ENCODE assay signal across 9 cellular contexts in the genomic region with DNA sequence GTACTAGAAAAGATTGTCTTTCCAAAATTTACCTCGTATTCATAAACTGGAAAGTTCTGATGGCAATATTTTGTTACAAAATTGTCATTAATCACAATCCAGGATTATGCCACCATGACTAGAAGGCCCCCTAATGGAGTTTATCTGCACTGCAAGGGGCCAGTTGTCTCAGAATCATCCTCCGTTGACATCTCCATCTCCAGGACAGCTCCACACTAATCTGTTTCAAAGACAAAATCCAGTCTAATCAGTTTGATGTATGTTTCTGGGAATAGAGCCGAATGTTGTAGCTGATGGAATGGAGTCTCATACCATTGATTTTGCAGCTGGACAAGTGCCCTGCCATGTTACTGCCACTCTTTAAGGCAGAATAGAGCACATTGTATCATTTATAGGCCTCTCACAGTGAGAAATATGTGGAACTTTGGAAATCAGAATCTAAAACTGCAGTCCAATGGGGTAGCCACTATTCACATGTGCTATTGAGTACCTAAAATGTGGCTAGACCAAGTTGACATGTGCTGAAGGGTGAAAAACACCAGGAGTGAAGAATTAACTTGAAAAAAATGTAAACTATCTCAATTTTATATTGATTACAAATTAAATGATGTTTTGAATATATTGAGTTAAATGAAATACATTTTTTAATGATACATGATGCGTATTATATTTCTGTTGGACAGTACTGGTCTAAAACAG. TPM values are rescaled to one million over a fixed set of nuclear protein-coding genes. Genes with fewer than 3 reads are reported as not detected.
DNase-seq lines count a peak whose midpoint lies in the region; ATAC-seq and TF ChIP-seq lines count a peak whose summit lies in the region.
"Had no signal": no experiment of that assay in that cellular context is flagged by ENCODE, and none has a peak within 500 bp of the region (broad histone marks: within the 10 kb centered on the region; RNA-seq: fewer than 3 reads in every experiment).

No MANE protein-coding gene starts in this region.

- peak; percentile 43 for DNase-seq in stimulated activated CD4-positive, alpha-beta T cell treated with anti-CD3 and anti-CD28 coated beads, Interleukin-15, amount 100 ng/mL, for 24 hours
- DNase-seq in stimulated activated CD4-positive, alpha-beta T cell treated with anti-CD3 and anti-CD28 coated beads, Interleukin-2, amount 100 ng/mL, for 48 hours, result no peak
- DNase-seq in foreskin melanocyte (peak; percentile 45), type B pancreatic cell (ENCODE audit: extremely low spot score, unreplicated experiment) (no peak), posterior vena cava (ENCODE audit: low spot score) (no peak)
- DNase-seq: activated naive CD8-positive, alpha-beta T cell treated with anti-CD3 and anti-CD28 coated beads, Interleukin-2, amount 10 ng/mL, durations not matched to agents 7 days and 5 days had no signal

- H4K20me1 ChIP-seq in SU-DHL-6 (ENCODE audit: low read depth, low read length), result no peaks in the 10 kb centered on the region

- peaks cover 7% of the 10 kb centered on the region for H3K79me2 ChIP-seq in SU-DHL-6 (ENCODE audit: insufficient read depth, low read length)

- no peaks in the 10 kb centered on the region for H3K27me3 Mint-ChIP-seq in type B pancreatic cell
- H3K27me3 Mint-ChIP-seq: activated naive CD8-positive, alpha-beta T cell treated with anti-CD3 and anti-CD28 coated beads, Interleukin-2, amount 10 ng/mL, durations not matched to agents 7 days and 5 days had no signal

- H3K4me3 Mint-ChIP-seq in type B pancreatic cell, result no peak overlapping the region
- H3K4me3 Mint-ChIP-seq: activated naive CD8-positive, alpha-beta T cell treated with anti-CD3 and anti-CD28 coated beads, Interleukin-2, amount 10 ng/mL, durations not matched to agents 7 days and 5 days had no signal

- no peak overlapping the region for H3K4me3 ChIP-seq in SU-DHL-6 (ENCODE audit: insufficient read depth, low read length, poor library complexity, severe bottlenecking)

- no peaks in the 10 kb centered on the region for H3K27me3 ChIP-seq in SU-DHL-6 (ENCODE audit: low read length)

- intact Hi-C loops in posterior vena cava (cut with DNase I), result no loop called here

- H3K27ac Mint-ChIP-seq in type B pancreatic cell, result no peak overlapping the region
- H3K27ac Mint-ChIP-seq: activated naive CD8-positive, alpha-beta T cell treated with anti-CD3 and anti-CD28 coated beads, Interleukin-2, amount 10 ng/mL, durations not matched to agents 7 days and 5 days had no signal

- no peaks in the 10 kb centered on the region for H3K9me3 ChIP-seq in SU-DHL-6 (ENCODE audit: insufficient read depth, low read length)

- H3K27ac ChIP-seq in SU-DHL-6 (ENCODE audit: low read depth, low read length), result peak overlapping the region; percentile 28; the same call in 1 of the 2 replicates

- H3K4me2 ChIP-seq in SU-DHL-6 (ENCODE audit: low read depth, low read length, poor library complexity, severe bottlenecking), result no peak overlapping the region

- H3F3A ChIP-seq in SU-DHL-6 (ENCODE audit: insufficient read depth), result peaks cover 72% of the 10 kb centered on the region

- ATAC-seq in HG03354 (IDR thresholded peaks at IDR 0.05; ENCODE audit: poor library complexity, severe bottlenecking, unreplicated experiment) (no peak), HG03439 (IDR thresholded peaks at IDR 0.05; ENCODE audit: unreplicated experiment) (no peak)

- H3K9ac ChIP-seq in SU-DHL-6 (ENCODE audit: low read length), result no peak overlapping the region

- H3K9me2 ChIP-seq in SU-DHL-6 (replicated peaks; ENCODE audit: insufficient read depth, low read length), result no peaks in the 10 kb centered on the region

- H3K36me3 Mint-ChIP-seq in type B pancreatic cell, result peaks cover 13% of the 10 kb centered on the region

- TF ChIP-seq CTCF in SU-DHL-6 (IDR thresholded peaks at IDR 0.05; ENCODE audit: insufficient read depth, low read length, poor library complexity, severe bottlenecking) (peak; percentile 78), type B pancreatic cell (conservative IDR thresholded peaks at IDR 0.05) (peak; percentile 68)

- peaks cover 47% of the 10 kb centered on the region for H3K36me3 ChIP-seq in SU-DHL-6 (ENCODE audit: low read length)

- H3K9me3 Mint-ChIP-seq in type B pancreatic cell, result no peaks in the 10 kb centered on the region
- H3K9me3 Mint-ChIP-seq: activated naive CD8-positive, alpha-beta T cell treated with anti-CD3 and anti-CD28 coated beads, Interleukin-2, amount 10 ng/mL, durations not matched to agents 7 days and 5 days had no signal

- no peaks in the 10 kb centered on the region for H3K4me1 Mint-ChIP-seq in type B pancreatic cell (ENCODE audit: unreplicated experiment)

- H2AFZ ChIP-seq in SU-DHL-6 (ENCODE audit: low read depth, low read length, severe bottlenecking), result no peak overlapping the region

RNA-seq across cellular contexts. Expression of a gene that starts 38.3 kb away (rescaled TPM):
- total RNA-seq in type B pancreatic cell (ENCODE audit: low replicate concordance) (222 and 327 TPM in 2 replicates), posterior vena cava (100 to 1,000 TPM; 227 to 235 TPM)

Comparison
In these comparisons a context has a peak if more than half of its experiments do, and no peak if none do; other contexts are left out.
1. DNase-seq: peak in stimulated activated CD4-positive, alpha-beta T cell treated with anti-CD3 and anti-CD28 coated beads, Interleukin-15, amount 100 ng/mL, for 24 hours (single experiment) and foreskin melanocyte (single experiment); none in stimulated activated CD4-positive, alpha-beta T cell treated with anti-CD3 and anti-CD28 coated beads, Interleukin-2, amount 100 ng/mL, for 48 hours (0 of 2), type B pancreatic cell (single experiment) and posterior vena cava (single experiment).